1 cellular context compared by ENCODE assay signal in genomic region chr22:36776722-36777121, GRCh38.
TF ChIP-seq lines count a peak whose summit lies in the region.

No MANE protein-coding gene starts in this region.

TF ChIP-seq in H1, 55 proteins besides CTCF, POLR2A, EP300 and RAD21:
- TF ChIP-seq TEAD4 (IDR thresholded peaks at IDR 0.05; ENCODE audit: low read depth, low read length) (no peak), TBP (IDR thresholded peaks at IDR 0.05; ENCODE audit: low read depth, low read length) (no peak), SUZ12 (IDR thresholded peaks at IDR 0.05; ENCODE audit: low read length) (no peak), RXRA (IDR thresholded peaks at IDR 0.05; ENCODE audit: insufficient read depth, low read depth, low read length) (no peak), SP4 (IDR thresholded peaks at IDR 0.05; ENCODE audit: low read length) (no peak), USF2 (IDR thresholded peaks at IDR 0.05; ENCODE audit: low read length) (no peak), ASH2L (IDR thresholded peaks at IDR 0.05; ENCODE audit: low read length) (no peak), CTBP2 (IDR thresholded peaks at IDR 0.05; ENCODE audit: borderline replicate concordance, insufficient read depth, insufficient read length, low read length) (no peak), SRF (IDR thresholded peaks at IDR 0.05; ENCODE audit: low read depth, low read length) (no peak), SP2 (IDR thresholded peaks at IDR 0.05; ENCODE audit: low read length) (no peak), KDM5A (IDR thresholded peaks at IDR 0.05; ENCODE audit: low read length) (no peak), CHD2 (IDR thresholded peaks at IDR 0.05; ENCODE audit: low read length) (no peak), KDM4A (IDR thresholded peaks at IDR 0.05; ENCODE audit: low read depth, low read length, severe bottlenecking) (no peak), NANOG (IDR thresholded peaks at IDR 0.05; ENCODE audit: insufficient read depth, low read depth, low read length, poor library complexity, severe bottlenecking) (no peak), NRF1 (IDR thresholded peaks at IDR 0.05; ENCODE audit: low read depth, low read length) (no peak), CBX5 (IDR thresholded peaks at IDR 0.05; ENCODE audit: low read depth, low read length) (no peak), CHD7 (IDR thresholded peaks at IDR 0.05; ENCODE audit: insufficient replicate concordance, low read length) (no peak)
- TF ChIP-seq, protein P1, sequence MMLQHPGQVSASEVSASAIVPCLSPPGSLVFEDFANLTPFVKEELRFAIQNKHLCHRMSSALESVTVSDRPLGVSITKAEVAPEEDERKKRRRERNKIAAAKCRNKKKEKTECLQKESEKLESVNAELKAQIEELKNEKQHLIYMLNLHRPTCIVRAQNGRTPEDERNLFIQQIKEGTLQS (IDR thresholded peaks at IDR 0.05; ENCODE audit: insufficient read depth, low read depth, low read length): no peak
- TF ChIP-seq, protein P2, sequence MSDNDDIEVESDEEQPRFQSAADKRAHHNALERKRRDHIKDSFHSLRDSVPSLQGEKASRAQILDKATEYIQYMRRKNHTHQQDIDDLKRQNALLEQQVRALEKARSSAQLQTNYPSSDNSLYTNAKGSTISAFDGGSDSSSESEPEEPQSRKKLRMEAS (IDR thresholded peaks at IDR 0.05): no peak
